ENCODE assay signal across 8 cellular contexts in genomic region chr17:2238432-2239169, GRCh38.
DNase-seq lines count a peak whose midpoint lies in the region; ATAC-seq and TF ChIP-seq lines count a peak whose summit lies in the region.

No MANE protein-coding gene starts in this region.

- H3K27me3 ChIP-seq in breast epithelium, result no peaks in the 10 kb centered on the region
- H3K27me3 ChIP-seq in OCI-LY3 (ENCODE audit: low read depth, low read length), result no peaks in the 10 kb centered on the region
- no peaks in the 10 kb centered on the region for H3K27me3 ChIP-seq in right lobe of liver
- no peaks in the 10 kb centered on the region for H3K27me3 ChIP-seq in aorta (ENCODE audit: control insufficient read depth in 1 of 2, insufficient read depth in 2 of 2, low read length in 1 of 2)

- intact Hi-C loops in breast epithelium (cut with DNase I; ENCODE audit: low total_unique reads), result no loop called here
- intact Hi-C loops in MCF 10A (cut with micrococcal nuclease), result no loop called here
- intact Hi-C loops in right lobe of liver (cut with DNase I), result loop anchor here in 1 of 2 donors (10.0 kb wide), 1 partner anchor 134 kb away; no protein-coding TSS in a partner anchor
- intact Hi-C loops in aorta (cut with DNase I), result loop anchor here in 1 of 2 donors (5.0 kb wide), 1 partner anchor 66 kb away; no protein-coding TSS in a partner anchor

- no peaks in the 10 kb centered on the region for H3K9me3 Mint-ChIP-seq in MCF 10A (ENCODE audit: unreplicated experiment)

- TF ChIP-seq CTCF in breast epithelium (IDR thresholded peaks at IDR 0.05) (no peak), MCF 10A (IDR thresholded peaks at IDR 0.05; ENCODE audit: unreplicated experiment) (no peak), OCI-LY3 (IDR thresholded peaks at IDR 0.05; ENCODE audit: low read depth, low read length) (no peak), right lobe of liver (IDR thresholded peaks at IDR 0.05) (no peak)

- H3K4me2 ChIP-seq in OCI-LY3 (ENCODE audit: low read length), result peak overlapping the region; percentile 58

- WGBS in right lobe of liver (ENCODE audit: insufficient coverage, low coverage, low lambda C conversion rate, missing lambda C conversion rate), result 52% methylated on average over 7 of the region's 15 CpGs
- WGBS in aorta, 2 donors, result 21 to 26% methylated on average over 15 of the region's 15 CpGs

- no peak overlapping the region for H3K9ac ChIP-seq in OCI-LY3 (ENCODE audit: low read length)

- peaks cover 14% of the 10 kb centered on the region for H3K4me1 Mint-ChIP-seq in MCF 10A (ENCODE audit: insufficient read depth, unreplicated experiment)

- no peak overlapping the region for H2AFZ ChIP-seq in OCI-LY3 (ENCODE audit: low read depth, low read length)

- no peak overlapping the region for H3K4me3 Mint-ChIP-seq in MCF 10A (ENCODE audit: unreplicated experiment)

- H4K20me1 ChIP-seq in OCI-LY3 (ENCODE audit: insufficient read depth, low read length), result 0 out of 2 replicates have a peak, but pooled peaks cover 7% of the 10 kb centered on the region

- H3K4me3 ChIP-seq in breast epithelium (peak overlapping the region in 2 of 3 donors; percentile 4 to 37), OCI-LY3 (ENCODE audit: low read length) (peak overlapping the region; percentile 29), right lobe of liver (no peak overlapping the region), aorta (ENCODE audit: low read length in 2 of 2) (peak overlapping the region in 1 of 2 donors; percentile 38)

- POLR2A ChIA-PET in MCF 10A (lab: Yijun Ruan, JAX), result interaction anchor here (0.9 kb wide), 1 partner anchor 154 kb away, joined by 3 read pairs; no protein-coding TSS in a partner anchor

- H3K27me3 Mint-ChIP-seq in MCF 10A (ENCODE audit: insufficient read depth, unreplicated experiment), result no peaks in the 10 kb centered on the region

- no peaks in the 10 kb centered on the region for H3K9me3 ChIP-seq in breast epithelium
- H3K9me3 ChIP-seq in OCI-LY3 (ENCODE audit: insufficient read depth, low read length), result no peaks in the 10 kb centered on the region
- H3K9me3 ChIP-seq in right lobe of liver, result no peaks in the 10 kb centered on the region
- H3K9me3 ChIP-seq in aorta (ENCODE audit: control insufficient read depth, low read length), result no peaks in the 10 kb centered on the region

- CTCF ChIA-PET in MCF 10A (lab: Yijun Ruan, JAX), result interaction anchor here (0.6 to 0.7 kb wide), 2 partner anchors 9 to 20 kb away, joined by 3 read pairs; no protein-coding TSS in a partner anchor

- H3K4me1 ChIP-seq in breast epithelium (peaks cover 7% of the 10 kb centered on the region in 2 donors), OCI-LY3 (ENCODE audit: low read length) (peaks cover 37% of the 10 kb centered on the region), right lobe of liver (peaks cover 0 to 7% (median 0%) of the 10 kb centered on the region in 4 donors), aorta (ENCODE audit: control insufficient read depth in 1 of 2, insufficient read depth in 2 of 2, low read length in 2 of 2) (peaks cover 3 to 5% of the 10 kb centered on the region in 2 donors)

- TF ChIP-seq POLR2A in breast epithelium (IDR thresholded peaks at IDR 0.05) (no peak), right lobe of liver (IDR thresholded peaks at IDR 0.05) (no peak)

- no peaks in the 10 kb centered on the region for H3K79me2 ChIP-seq in OCI-LY3 (ENCODE audit: low read length)

- H3K27ac Mint-ChIP-seq in MCF 10A (ENCODE audit: low read depth, unreplicated experiment), result no peak overlapping the region

- H3K36me3 ChIP-seq in breast epithelium (no peaks in the 10 kb centered on the region), OCI-LY3 (replicated peaks; ENCODE audit: low read depth, low read length) (peaks cover 3% of the 10 kb centered on the region), right lobe of liver (peaks cover 0 to 9% (median 0%) of the 10 kb centered on the region in 4 donors), aorta (ENCODE audit: control insufficient read depth in 1 of 2, insufficient read depth in 2 of 2, low read length in 1 of 2) (no peaks in the 10 kb centered on the region)

- H3K36me3 Mint-ChIP-seq in MCF 10A (ENCODE audit: insufficient read depth, unreplicated experiment), result peaks cover 60% of the 10 kb centered on the region

- H3K27ac ChIP-seq in breast epithelium (peak overlapping the region; percentile 38 to 69), OCI-LY3 (ENCODE audit: low read length) (0 out of 2 replicates have a peak overlapping the region, but pooled peaks have one; percentile 6), right lobe of liver (peak overlapping the region in 1 of 3 donors; percentile 61), aorta (ENCODE audit: low read depth in 1 of 2, low read length in 2 of 2) (peak overlapping the region in 1 of 2 donors; percentile 73)

- ATAC-seq in right lobe of liver, result peak; percentile 40 to 59 (median 45)
- peak; percentile 53 for ATAC-seq in aorta (ENCODE audit: low FRiP score)

- BruUV-seq in MCF 10A (replicated peaks; lab: Mats Ljungman, UMichigan), result no TSS peak

- DNase-seq in breast epithelium (ENCODE audit: low spot score in 2 of 2) (no peak), MCF 10A (ENCODE audit: unreplicated experiment) (no peak), right lobe of liver (no peak), aorta (no peak), KG1 (lab: John Stamatoyannopoulos, UW) (no peak), DMS 273 (lab: John Stamatoyannopoulos, UW; ENCODE audit: unreplicated experiment) (no peak), EL (no peak)

Comparison
In these comparisons a context has a peak if more than half of its experiments do, and no peak if none do; other contexts are left out.
1. H3K4me3 ChIP-seq: peak in breast epithelium (2 of 3) and OCI-LY3 (single experiment); none in right lobe of liver (0 of 3).